1 cellular context compared by ENCODE assay signal in the genomic region with DNA sequence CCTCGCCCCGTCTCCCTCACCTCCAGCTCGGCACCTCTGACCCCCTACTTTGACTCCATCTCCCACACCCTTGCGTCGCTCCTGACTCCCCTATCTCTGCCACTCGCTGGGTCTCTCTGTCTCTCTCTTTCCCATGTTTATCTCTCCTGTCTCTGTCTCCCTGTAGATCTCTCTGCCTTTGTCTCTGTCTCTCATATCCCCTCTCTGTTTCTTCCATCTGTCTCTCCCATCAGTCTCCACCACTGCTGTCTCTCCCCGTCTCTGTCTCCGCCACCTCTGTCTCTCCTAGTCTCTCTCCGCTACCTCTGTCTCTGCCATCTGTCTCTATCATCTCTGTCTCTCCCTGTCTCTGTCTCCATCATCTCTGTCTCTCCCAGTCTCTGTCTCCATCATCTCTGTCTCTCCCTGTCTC.
TF ChIP-seq lines count a peak whose summit lies in the region.

No MANE protein-coding gene starts in this region.

TF ChIP-seq in H1, 55 proteins besides CTCF, POLR2A, EP300 and RAD21:
- TF ChIP-seq KDM4A (IDR thresholded peaks at IDR 0.05; ENCODE audit: low read depth, low read length, severe bottlenecking) (peak; percentile 25), MAX (IDR thresholded peaks at IDR 0.05) (no peak), CTBP2 (IDR thresholded peaks at IDR 0.05; ENCODE audit: borderline replicate concordance, insufficient read depth, insufficient read length, low read length) (no peak), SP4 (IDR thresholded peaks at IDR 0.05; ENCODE audit: low read length) (peak; percentile 7; the same call in 1 of the 2 replicates), SIN3A (conservative IDR thresholded peaks at IDR 0.05 in 1 of 2, IDR thresholded peaks at IDR 0.05 in 1 of 2; ENCODE audit: low read depth in 1 of 2, low read length in 2 of 2) (0 out of 4 replicates have a peak, but pooled peaks of 1 of the 2 experiments have one; percentile 8), SP1 (IDR thresholded peaks at IDR 0.05; ENCODE audit: low read depth, low read length) (no peak), HDAC2 (IDR thresholded peaks at IDR 0.05; ENCODE audit: borderline replicate concordance in 1 of 2, low read depth in 2 of 2, low read length in 2 of 2) (no peak)
